ENCODE assay signal across 1 cellular context in the genomic region with DNA sequence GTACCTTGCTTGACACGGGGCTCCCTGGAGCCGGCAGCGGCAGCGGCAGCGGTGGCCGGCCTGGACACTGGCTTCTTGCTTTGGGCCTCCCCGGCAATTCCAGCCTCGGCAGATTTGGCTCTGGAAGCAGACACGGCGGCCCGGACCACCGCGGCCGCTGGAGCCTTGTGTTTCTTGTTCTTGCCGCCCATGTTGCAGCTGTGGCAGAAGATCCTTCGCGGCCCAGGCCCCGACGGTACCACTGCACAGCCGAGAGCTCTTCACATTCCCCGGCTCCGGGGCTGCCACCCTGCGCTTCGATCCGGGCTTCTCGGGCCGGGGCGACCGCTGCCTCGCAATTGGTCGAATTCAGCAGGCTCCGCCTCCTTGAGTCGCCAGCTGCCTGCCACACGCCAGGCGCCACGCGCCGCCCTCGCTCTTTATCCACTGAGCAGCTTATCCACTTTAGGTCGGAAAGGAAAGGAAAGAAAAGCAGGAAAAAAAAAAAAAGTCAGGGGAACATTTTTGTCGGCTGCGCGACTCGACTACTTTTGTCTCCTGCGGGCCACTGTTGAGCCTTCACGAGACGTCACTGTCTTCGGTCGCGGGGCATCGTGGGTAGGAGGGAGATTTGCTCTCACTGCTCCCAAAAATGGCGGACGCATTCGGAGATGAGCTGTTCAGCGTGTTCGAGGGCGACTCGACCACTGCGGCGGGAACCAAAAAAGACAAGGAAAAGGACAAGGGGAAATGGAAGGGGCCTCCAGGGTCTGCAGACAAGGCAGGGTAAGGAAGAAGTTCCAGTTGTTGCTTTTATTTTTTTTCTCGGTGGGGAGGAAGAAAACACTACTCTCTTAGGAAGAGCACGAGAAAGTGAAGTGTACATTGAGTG.
TF ChIP-seq lines count a peak whose summit lies in the region.

A gene with protein sequence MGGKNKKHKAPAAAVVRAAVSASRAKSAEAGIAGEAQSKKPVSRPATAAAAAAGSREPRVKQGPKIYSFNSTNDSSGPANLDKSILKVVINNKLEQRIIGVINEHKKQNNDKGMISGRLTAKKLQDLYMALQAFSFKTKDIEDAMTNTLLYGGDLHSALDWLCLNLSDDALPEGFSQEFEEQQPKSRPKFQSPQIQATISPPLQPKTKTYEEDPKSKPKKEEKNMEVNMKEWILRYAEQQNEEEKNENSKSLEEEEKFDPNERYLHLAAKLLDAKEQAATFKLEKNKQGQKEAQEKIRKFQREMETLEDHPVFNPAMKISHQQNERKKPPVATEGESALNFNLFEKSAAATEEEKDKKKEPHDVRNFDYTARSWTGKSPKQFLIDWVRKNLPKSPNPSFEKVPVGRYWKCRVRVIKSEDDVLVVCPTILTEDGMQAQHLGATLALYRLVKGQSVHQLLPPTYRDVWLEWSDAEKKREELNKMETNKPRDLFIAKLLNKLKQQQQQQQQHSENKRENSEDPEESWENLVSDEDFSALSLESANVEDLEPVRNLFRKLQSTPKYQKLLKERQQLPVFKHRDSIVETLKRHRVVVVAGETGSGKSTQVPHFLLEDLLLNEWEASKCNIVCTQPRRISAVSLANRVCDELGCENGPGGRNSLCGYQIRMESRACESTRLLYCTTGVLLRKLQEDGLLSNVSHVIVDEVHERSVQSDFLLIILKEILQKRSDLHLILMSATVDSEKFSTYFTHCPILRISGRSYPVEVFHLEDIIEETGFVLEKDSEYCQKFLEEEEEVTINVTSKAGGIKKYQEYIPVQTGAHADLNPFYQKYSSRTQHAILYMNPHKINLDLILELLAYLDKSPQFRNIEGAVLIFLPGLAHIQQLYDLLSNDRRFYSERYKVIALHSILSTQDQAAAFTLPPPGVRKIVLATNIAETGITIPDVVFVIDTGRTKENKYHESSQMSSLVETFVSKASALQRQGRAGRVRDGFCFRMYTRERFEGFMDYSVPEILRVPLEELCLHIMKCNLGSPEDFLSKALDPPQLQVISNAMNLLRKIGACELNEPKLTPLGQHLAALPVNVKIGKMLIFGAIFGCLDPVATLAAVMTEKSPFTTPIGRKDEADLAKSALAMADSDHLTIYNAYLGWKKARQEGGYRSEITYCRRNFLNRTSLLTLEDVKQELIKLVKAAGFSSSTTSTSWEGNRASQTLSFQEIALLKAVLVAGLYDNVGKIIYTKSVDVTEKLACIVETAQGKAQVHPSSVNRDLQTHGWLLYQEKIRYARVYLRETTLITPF (N-terminal part only) (minus strand): TSS at position 312 of the 871 bp plus-strand sequence. CDS start 121 bp downstream, at position 191.
Gene MTREX, plus strand, starts transcription at position 607 of the 871 bp plus-strand sequence. Its CDS starts 25 bp downstream, at position 632.

TF ChIP-seq in HepG2, 621 proteins besides CTCF, POLR2A, EP300 and RAD21 (continued from another document and continues in another):
- TF ChIP-seq, protein P1, sequence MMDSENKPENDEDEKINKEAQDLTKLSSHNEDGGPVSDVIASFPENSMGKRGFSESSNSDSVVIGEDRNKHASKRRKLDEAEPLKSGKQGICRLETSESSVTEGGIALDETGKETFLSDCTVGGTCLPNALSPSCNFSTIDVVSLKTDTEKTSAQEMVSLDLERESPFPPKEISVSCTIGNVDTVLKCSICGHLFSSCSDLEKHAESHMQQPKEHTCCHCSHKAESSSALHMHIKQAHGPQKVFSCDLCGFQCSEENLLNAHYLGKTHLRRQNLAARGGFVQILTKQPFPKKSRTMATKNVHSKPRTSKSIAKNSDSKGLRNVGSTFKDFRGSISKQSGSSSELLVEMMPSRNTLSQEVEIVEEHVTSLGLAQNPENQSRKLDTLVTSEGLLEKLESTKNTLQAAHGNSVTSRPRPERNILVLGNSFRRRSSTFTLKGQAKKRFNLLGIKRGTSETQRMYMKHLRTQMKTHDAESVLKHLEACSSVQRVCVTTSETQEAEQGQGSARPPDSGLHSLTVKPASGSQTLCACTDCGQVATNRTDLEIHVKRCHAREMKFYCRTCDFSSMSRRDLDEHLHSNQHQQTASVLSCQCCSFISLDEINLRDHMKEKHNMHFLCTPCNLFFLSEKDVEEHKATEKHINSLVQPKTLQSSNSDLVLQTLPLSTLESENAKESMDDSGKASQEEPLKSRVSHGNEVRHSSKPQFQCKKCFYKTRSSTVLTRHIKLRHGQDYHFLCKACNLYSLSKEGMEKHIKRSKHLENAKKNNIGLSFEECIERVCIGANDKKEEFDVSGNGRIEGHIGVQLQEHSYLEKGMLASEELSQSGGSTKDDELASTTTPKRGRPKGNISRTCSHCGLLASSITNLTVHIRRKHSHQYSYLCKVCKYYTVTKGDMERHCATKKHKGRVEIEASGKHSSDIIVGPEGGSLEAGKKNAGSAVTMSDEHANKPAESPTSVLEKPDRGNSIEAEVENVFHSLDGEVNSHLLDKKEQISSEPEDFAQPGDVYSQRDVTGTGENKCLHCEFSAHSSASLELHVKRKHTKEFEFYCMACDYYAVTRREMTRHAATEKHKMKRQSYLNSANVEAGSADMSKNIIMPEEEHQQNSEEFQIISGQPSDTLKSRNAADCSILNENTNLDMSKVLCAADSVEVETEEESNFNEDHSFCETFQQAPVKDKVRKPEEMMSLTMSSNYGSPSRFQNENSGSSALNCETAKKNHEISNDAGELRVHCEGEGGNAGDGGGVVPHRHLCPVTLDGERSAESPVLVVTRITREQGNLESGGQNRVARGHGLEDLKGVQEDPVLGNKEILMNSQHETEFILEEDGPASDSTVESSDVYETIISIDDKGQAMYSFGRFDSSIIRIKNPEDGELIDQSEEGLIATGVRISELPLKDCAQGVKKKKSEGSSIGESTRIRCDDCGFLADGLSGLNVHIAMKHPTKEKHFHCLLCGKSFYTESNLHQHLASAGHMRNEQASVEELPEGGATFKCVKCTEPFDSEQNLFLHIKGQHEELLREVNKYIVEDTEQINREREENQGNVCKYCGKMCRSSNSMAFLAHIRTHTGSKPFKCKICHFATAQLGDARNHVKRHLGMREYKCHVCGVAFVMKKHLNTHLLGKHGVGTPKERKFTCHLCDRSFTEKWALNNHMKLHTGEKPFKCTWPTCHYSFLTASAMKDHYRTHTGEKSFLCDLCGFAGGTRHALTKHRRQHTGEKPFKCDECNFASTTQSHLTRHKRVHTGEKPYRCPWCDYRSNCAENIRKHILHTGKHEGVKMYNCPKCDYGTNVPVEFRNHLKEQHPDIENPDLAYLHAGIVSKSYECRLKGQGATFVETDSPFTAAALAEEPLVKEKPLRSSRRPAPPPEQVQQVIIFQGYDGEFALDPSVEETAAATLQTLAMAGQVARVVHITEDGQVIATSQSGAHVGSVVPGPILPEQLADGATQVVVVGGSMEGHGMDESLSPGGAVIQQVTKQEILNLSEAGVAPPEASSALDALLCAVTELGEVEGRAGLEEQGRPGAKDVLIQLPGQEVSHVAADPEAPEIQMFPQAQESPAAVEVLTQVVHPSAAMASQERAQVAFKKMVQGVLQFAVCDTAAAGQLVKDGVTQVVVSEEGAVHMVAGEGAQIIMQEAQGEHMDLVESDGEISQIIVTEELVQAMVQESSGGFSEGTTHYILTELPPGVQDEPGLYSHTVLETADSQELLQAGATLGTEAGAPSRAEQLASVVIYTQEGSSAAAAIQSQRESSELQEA (CRISPR knock-in tag; IDR thresholded peaks at IDR 0.05; ENCODE audit: not compliant biosample characterization) = peak; percentile 71
- 0 out of 2 replicates have a peak, but pooled peaks have one; percentile 24 for TF ChIP-seq GLI4 (CRISPR knock-in tag; IDR thresholded peaks at IDR 0.05; ENCODE audit: borderline replicate concordance)
- TF ChIP-seq LBX2 (CRISPR knock-in tag; IDR thresholded peaks at IDR 0.05; ENCODE audit: borderline replicate concordance) = no peak
- TF ChIP-seq KDM2A (CRISPR knock-in tag; IDR thresholded peaks at IDR 0.05; ENCODE audit: borderline replicate concordance, low read depth) = peak; percentile 73; the same call in 1 of the 2 replicates
- peak; percentile 84 for TF ChIP-seq TFAP4 (IDR thresholded peaks at IDR 0.05; ENCODE audit: borderline replicate concordance, low read depth)
- TF ChIP-seq ZNF567 (CRISPR knock-in tag; IDR thresholded peaks at IDR 0.05; ENCODE audit: borderline replicate concordance) = 0 out of 2 replicates have a peak, but pooled peaks have one; percentile 33
- no peak for TF ChIP-seq TBL1XR1 (IDR thresholded peaks at IDR 0.05; ENCODE audit: borderline replicate concordance, low read length, partially characterized antibody)
- TF ChIP-seq MLX (CRISPR knock-in tag; IDR thresholded peaks at IDR 0.05) = 0 out of 2 replicates have a peak, but pooled peaks have one; percentile 25
- peak; percentile 18; the same call in 1 of the 2 replicates for TF ChIP-seq ZNF766 (CRISPR knock-in tag; IDR thresholded peaks at IDR 0.05; ENCODE audit: borderline replicate concordance)
- TF ChIP-seq ZNF501 (CRISPR knock-in tag; IDR thresholded peaks at IDR 0.05) = peak; percentile 98
- TF ChIP-seq, protein P2, sequence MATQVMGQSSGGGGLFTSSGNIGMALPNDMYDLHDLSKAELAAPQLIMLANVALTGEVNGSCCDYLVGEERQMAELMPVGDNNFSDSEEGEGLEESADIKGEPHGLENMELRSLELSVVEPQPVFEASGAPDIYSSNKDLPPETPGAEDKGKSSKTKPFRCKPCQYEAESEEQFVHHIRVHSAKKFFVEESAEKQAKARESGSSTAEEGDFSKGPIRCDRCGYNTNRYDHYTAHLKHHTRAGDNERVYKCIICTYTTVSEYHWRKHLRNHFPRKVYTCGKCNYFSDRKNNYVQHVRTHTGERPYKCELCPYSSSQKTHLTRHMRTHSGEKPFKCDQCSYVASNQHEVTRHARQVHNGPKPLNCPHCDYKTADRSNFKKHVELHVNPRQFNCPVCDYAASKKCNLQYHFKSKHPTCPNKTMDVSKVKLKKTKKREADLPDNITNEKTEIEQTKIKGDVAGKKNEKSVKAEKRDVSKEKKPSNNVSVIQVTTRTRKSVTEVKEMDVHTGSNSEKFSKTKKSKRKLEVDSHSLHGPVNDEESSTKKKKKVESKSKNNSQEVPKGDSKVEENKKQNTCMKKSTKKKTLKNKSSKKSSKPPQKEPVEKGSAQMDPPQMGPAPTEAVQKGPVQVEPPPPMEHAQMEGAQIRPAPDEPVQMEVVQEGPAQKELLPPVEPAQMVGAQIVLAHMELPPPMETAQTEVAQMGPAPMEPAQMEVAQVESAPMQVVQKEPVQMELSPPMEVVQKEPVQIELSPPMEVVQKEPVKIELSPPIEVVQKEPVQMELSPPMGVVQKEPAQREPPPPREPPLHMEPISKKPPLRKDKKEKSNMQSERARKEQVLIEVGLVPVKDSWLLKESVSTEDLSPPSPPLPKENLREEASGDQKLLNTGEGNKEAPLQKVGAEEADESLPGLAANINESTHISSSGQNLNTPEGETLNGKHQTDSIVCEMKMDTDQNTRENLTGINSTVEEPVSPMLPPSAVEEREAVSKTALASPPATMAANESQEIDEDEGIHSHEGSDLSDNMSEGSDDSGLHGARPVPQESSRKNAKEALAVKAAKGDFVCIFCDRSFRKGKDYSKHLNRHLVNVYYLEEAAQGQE (IDR thresholded peaks at IDR 0.05; ENCODE audit: borderline replicate concordance in 1 of 2, low read depth in 1 of 2, low read length in 2 of 2) = peak in 1 of 2 experiments; percentile 31; a peak in 1 of 4 replicates
- TF ChIP-seq ERF (CRISPR knock-in tag; IDR thresholded peaks at IDR 0.05) = peak; percentile 72
- peak; percentile 66; the same call in 1 of the 2 replicates for TF ChIP-seq EEA1 (CRISPR knock-in tag; IDR thresholded peaks at IDR 0.05; ENCODE audit: borderline replicate concordance)
- peak; percentile 31; the same call in 1 of the 2 replicates for TF ChIP-seq KLF11 (CRISPR knock-in tag; IDR thresholded peaks at IDR 0.05)
- no peak for TF ChIP-seq TRIM24 (CRISPR knock-in tag; IDR thresholded peaks at IDR 0.05)
- TF ChIP-seq ZNF792 (CRISPR knock-in tag; IDR thresholded peaks at IDR 0.05) = peak; percentile 48; the same call in 1 of the 2 replicates
- TF ChIP-seq, protein P3, sequence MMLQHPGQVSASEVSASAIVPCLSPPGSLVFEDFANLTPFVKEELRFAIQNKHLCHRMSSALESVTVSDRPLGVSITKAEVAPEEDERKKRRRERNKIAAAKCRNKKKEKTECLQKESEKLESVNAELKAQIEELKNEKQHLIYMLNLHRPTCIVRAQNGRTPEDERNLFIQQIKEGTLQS (CRISPR knock-in tag; IDR thresholded peaks at IDR 0.05) = 0 out of 2 replicates have a peak, but pooled peaks have one; percentile 7
- no peak; the same call in 1 of the 2 replicates for TF ChIP-seq NCOR1 (IDR thresholded peaks at IDR 0.05; ENCODE audit: borderline replicate concordance, low read length)
- TF ChIP-seq SPEN (CRISPR knock-in tag; IDR thresholded peaks at IDR 0.05; ENCODE audit: low read depth) = peak; percentile 62; the same call in 1 of the 2 replicates
- TF ChIP-seq ETV5 (CRISPR knock-in tag; IDR thresholded peaks at IDR 0.05; ENCODE audit: borderline replicate concordance) = peak; percentile 44
- no peak; the same call in 1 of the 2 replicates for TF ChIP-seq NKX3-1 (CRISPR knock-in tag; IDR thresholded peaks at IDR 0.05)
- TF ChIP-seq, protein P4, sequence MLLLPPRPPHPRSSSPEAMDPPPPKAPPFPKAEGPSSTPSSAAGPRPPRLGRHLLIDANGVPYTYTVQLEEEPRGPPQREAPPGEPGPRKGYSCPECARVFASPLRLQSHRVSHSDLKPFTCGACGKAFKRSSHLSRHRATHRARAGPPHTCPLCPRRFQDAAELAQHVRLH (CRISPR knock-in tag; IDR thresholded peaks at IDR 0.05; ENCODE audit: borderline replicate concordance, low read depth) = peak; percentile 19; the same call in 1 of the 2 replicates
